In genomic region chr10:111079781-111080180, GRCh38 we compare ENCODE assay signal across 21 cellular contexts. TPM values are rescaled to one million over a fixed set of nuclear protein-coding genes. Genes with fewer than 3 reads are reported as not detected.
DNase-seq lines count a peak whose midpoint lies in the region; ATAC-seq and TF ChIP-seq lines count a peak whose summit lies in the region.
"Had no signal": no experiment of that assay in that cellular context is flagged by ENCODE, and none has a peak within 500 bp of the region (broad histone marks: within the 10 kb centered on the region; RNA-seq: fewer than 3 reads in every experiment).

No MANE protein-coding gene starts in this region.

- peaks cover 7% of the 10 kb centered on the region for H3K9me3 Mint-ChIP-seq in glutamatergic neuron (ENCODE audit: unreplicated experiment)
- peaks cover 8% of the 10 kb centered on the region for H3K9me3 Mint-ChIP-seq in neural progenitor cell
- H3K9me3 Mint-ChIP-seq: activated B cell treated with CpG ODN at 0.5 μM for 24 hours had no signal

- H3K36me3 Mint-ChIP-seq in glutamatergic neuron (ENCODE audit: unreplicated experiment) (no peaks in the 10 kb centered on the region), neural progenitor cell (peaks cover 2% of the 10 kb centered on the region)

- peak overlapping the region; percentile 13 for H3K4me2 ChIP-seq in GM23248 (ENCODE audit: unreplicated experiment)
- H3K4me2 ChIP-seq in neural progenitor cell: no peak overlapping the region

- no peak overlapping the region for H3K27ac Mint-ChIP-seq in glutamatergic neuron (ENCODE audit: unreplicated experiment)
- no peak overlapping the region for H3K27ac Mint-ChIP-seq in neural progenitor cell
- H3K27ac Mint-ChIP-seq: activated B cell treated with CpG ODN at 0.5 μM for 24 hours; dendritic cell treated with granulocyte-macrophage colony-stimulating factor and Interleukin-4, amounts not matched to agents 40 ng/mL and 50 ng/mL, for 4 days had no signal

- H3K27ac ChIP-seq in 22Rv1 (0 out of 2 replicates have a peak overlapping the region, but pooled peaks have one; percentile 25), GM23248 (no peak overlapping the region), neural progenitor cell (no peak overlapping the region)
- H3K27ac ChIP-seq: heart right ventricle had no signal

- H3K9ac ChIP-seq in GM23248: no peak overlapping the region
- no peak overlapping the region for H3K9ac ChIP-seq in neural progenitor cell

- ATAC-seq in GM19452 (IDR thresholded peaks at IDR 0.05; ENCODE audit: unreplicated experiment) (no peak), GM18909 (IDR thresholded peaks at IDR 0.05; ENCODE audit: poor library complexity, unreplicated experiment) (no peak)
- ATAC-seq: GM12878, heart right ventricle had no signal

- 89 to 91% methylated on average over 5 of the region's 5 CpGs for WGBS in GM23248 (ENCODE audit: low coverage in 1 of 2, low lambda C conversion rate in 2 of 2, missing lambda C conversion rate in 2 of 2), 2 experiments

- H3F3A ChIP-seq in GM23248 (ENCODE audit: insufficient read depth) (no peaks in the 10 kb centered on the region), neural progenitor cell (ENCODE audit: low read depth) (peaks cover 11% of the 10 kb centered on the region)

- no peaks in the 10 kb centered on the region for H3K4me1 Mint-ChIP-seq in glutamatergic neuron (ENCODE audit: low read depth, unreplicated experiment)
- peaks cover 15% of the 10 kb centered on the region for H3K4me1 Mint-ChIP-seq in neural progenitor cell

- H4K20me1 ChIP-seq in GM23248 (ENCODE audit: insufficient read depth): no peaks in the 10 kb centered on the region; the same call in 1 of the 2 replicates
- H4K20me1 ChIP-seq in neural progenitor cell (ENCODE audit: low read depth): no peaks in the 10 kb centered on the region

- no peaks in the 10 kb centered on the region for H3K9me2 ChIP-seq in GM23248 (ENCODE audit: insufficient read depth)

- H3K4me1 ChIP-seq in GM23248 (ENCODE audit: insufficient read depth) (peaks cover 8% of the 10 kb centered on the region), neural progenitor cell (no peaks in the 10 kb centered on the region)

- no peak overlapping the region for H2AFZ ChIP-seq in GM23248
- no peak overlapping the region for H2AFZ ChIP-seq in neural progenitor cell (replicated peaks)

- H3K4me3 Mint-ChIP-seq in glutamatergic neuron (ENCODE audit: unreplicated experiment) (peak overlapping the region; percentile 81), neural progenitor cell (peak overlapping the region; percentile 80)
- H3K4me3 Mint-ChIP-seq: activated B cell treated with CpG ODN at 0.5 μM for 24 hours; dendritic cell treated with granulocyte-macrophage colony-stimulating factor and Interleukin-4, amounts not matched to agents 40 ng/mL and 50 ng/mL, for 4 days had no signal

- H3K4me3 ChIP-seq in GM23248 (peak overlapping the region; percentile 80; the same call in 1 of the 2 replicates), neural progenitor cell (no peak overlapping the region), foreskin fibroblast (ENCODE audit: low read depth in 1 of 2, low read length in 2 of 2) (no peak overlapping the region)
- H3K4me3 ChIP-seq: GM12878 had no signal

- no peaks in the 10 kb centered on the region for H3K27me3 ChIP-seq in GM23248 (replicated peaks; ENCODE audit: insufficient read depth)
- peaks cover 67% of the 10 kb centered on the region for H3K27me3 ChIP-seq in neural progenitor cell

- in situ Hi-C loops in GM23248 (cut with MboI): loop anchor here (10.0 kb wide), 1 partner anchor 775 kb away; no protein-coding TSS in a partner anchor

- H3K79me2 ChIP-seq in GM23248 (ENCODE audit: insufficient read depth) (no peaks in the 10 kb centered on the region), neural progenitor cell (ENCODE audit: low read depth) (no peaks in the 10 kb centered on the region)

- H3K27me3 Mint-ChIP-seq in glutamatergic neuron (ENCODE audit: unreplicated experiment): peaks cover 24% of the 10 kb centered on the region
- peaks cover 29% of the 10 kb centered on the region for H3K27me3 Mint-ChIP-seq in neural progenitor cell (ENCODE audit: insufficient read depth, low read depth)

- DNase-seq in GM23248 (no peak), glutamatergic neuron (no peak), neural progenitor cell (ENCODE audit: low spot score) (no peak), foreskin fibroblast (no peak)
- no peak for DNase-seq in stimulated activated naive CD4-positive, alpha-beta T cell treated with Interleukin-2 at 50 U/mL for 16 hours (lab: John Stamatoyannopoulos, UW)
- DNase-seq: activated B cell treated with CpG ODN at 0.5 μM for 24 hours; activated gamma-delta T cell treated with Interleukin-2 at 50 U/mL for 16 hours; heart right ventricle; KBM-7; kidney; NCI-H1048; NCI-H2107; NK-92 treated with Interleukin-12 subunit alpha and Interleukin-12 subunit beta, amount 100 ng/mL, for 24 hours; stimulated activated CD4-positive, alpha-beta T cell treated with anti-CD3 and anti-CD28 coated beads, Interleukin-12 subunit alpha, Interleukin-12 subunit beta, amount 100 ng/mL, for 4 hours had no signal

- TF ChIP-seq CTCF in 22Rv1 (IDR thresholded peaks at IDR 0.05) (no peak), glutamatergic neuron (IDR thresholded peaks at IDR 0.05; ENCODE audit: partially characterized antibody, unreplicated experiment) (no peak), neural progenitor cell (IDR thresholded peaks at IDR 0.05) (no peak), foreskin fibroblast (IDR thresholded peaks at IDR 0.05; ENCODE audit: low read depth, low read length) (no peak)

- H3K9me3 ChIP-seq in GM23248 (ENCODE audit: low read depth): no peaks in the 10 kb centered on the region
- H3K9me3 ChIP-seq in neural progenitor cell (ENCODE audit: low read depth): no peaks in the 10 kb centered on the region
- H3K9me3 ChIP-seq: heart right ventricle had no signal

- H3K36me3 ChIP-seq in GM23248 (ENCODE audit: low read depth) (no peaks in the 10 kb centered on the region; the same call in 1 of the 2 replicates), neural progenitor cell (no peaks in the 10 kb centered on the region)
- H3K36me3 ChIP-seq: heart right ventricle had no signal

RNA-seq across cellular contexts. Expression of gene ADRA2A, which starts 3.0 kb away (rescaled TPM):
- 74.8 and 77.1 TPM in 2 replicates for total RNA-seq in GM23248 (2014; rRNA removed; shearing (Covaris generic))
- 18.9 and 20.2 TPM in 2 replicates for polyA plus RNA-seq in GM23248 (2016; fragmentation: Nextera tagmentation; extraction: Ambion mirVana)
- total RNA-seq in glutamatergic neuron (ENCODE audit: unreplicated experiment) (0.32 TPM), neural progenitor cell (ENCODE audit: low replicate concordance) (0.06 TPM in 1 of 2 replicates, not detected in the other)
- total RNA-seq: activated B cell treated with CpG ODN at 0.5 μM for 24 hours, G401, H4 had no signal
- polyA plus RNA-seq: GM12878 had no signal

Comparison
In these comparisons a context has a peak if more than half of its experiments do, and no peak if none do; other contexts are left out.
1. RNA of gene ADRA2A, which starts 3.0 kb away (total RNA-seq): 74.8 to 77.1 TPM in GM23248; 0.32 TPM in glutamatergic neuron (single experiment) and 0.06 TPM in neural progenitor cell; every median in the first group is over 10 times any median in the second.